In genomic region chr2:196259507-196260481, GRCh38 we compare ENCODE assay signal across 2 cellular contexts.
TF ChIP-seq lines count a peak whose summit lies in the region.

No MANE protein-coding gene starts in this region.

TF ChIP-seq in HepG2, 621 proteins besides CTCF, POLR2A, EP300 and RAD21 (continued from another document):
- TF ChIP-seq GLMP (CRISPR knock-in tag; IDR thresholded peaks at IDR 0.05; ENCODE audit: borderline replicate concordance) = no peak
- no peak for TF ChIP-seq TARDBP (CRISPR knock-in tag; IDR thresholded peaks at IDR 0.05)
- no peak for TF ChIP-seq THRA (CRISPR knock-in tag; IDR thresholded peaks at IDR 0.05; ENCODE audit: borderline replicate concordance)
- TF ChIP-seq HMG20A (CRISPR knock-in tag; IDR thresholded peaks at IDR 0.05; ENCODE audit: borderline replicate concordance) = peak; percentile 67; the same call in 1 of the 2 replicates
- no peak for TF ChIP-seq ZSCAN5A (CRISPR knock-in tag; IDR thresholded peaks at IDR 0.05; ENCODE audit: borderline replicate concordance)
- TF ChIP-seq FOXA1 (IDR thresholded peaks at IDR 0.05) = no peak
- peak; percentile 66; the same call in 1 of the 2 replicates for TF ChIP-seq FOXA1 (CRISPR knock-in tag; IDR thresholded peaks at IDR 0.05)
- TF ChIP-seq ZBTB7B (CRISPR knock-in tag; IDR thresholded peaks at IDR 0.05) = no peak
- TF ChIP-seq GATA4 (IDR thresholded peaks at IDR 0.05; ENCODE audit: borderline replicate concordance, low read depth) = peak; percentile 29; the same call in 1 of the 2 replicates
- no peak for TF ChIP-seq SOX13 (IDR thresholded peaks at IDR 0.05)
- peak in 1 of 2 experiments; percentile 71; a peak in 1 of 4 replicates for TF ChIP-seq SOX13 (CRISPR knock-in tag; conservative IDR thresholded peaks at IDR 0.05 in 1 of 2, IDR thresholded peaks at IDR 0.05 in 1 of 2)
- TF ChIP-seq ZNF12 (CRISPR knock-in tag; IDR thresholded peaks at IDR 0.05) = peak; percentile 81; the same call in 1 of the 2 replicates
- no peak for TF ChIP-seq MTF2 (CRISPR knock-in tag; IDR thresholded peaks at IDR 0.05; ENCODE audit: borderline replicate concordance)
- TF ChIP-seq BCL6 (CRISPR knock-in tag; IDR thresholded peaks at IDR 0.05) = peak; percentile 42; the same call in 1 of the 2 replicates
- no peak for TF ChIP-seq RORA (CRISPR knock-in tag; IDR thresholded peaks at IDR 0.05)
- TF ChIP-seq SIN3B (IDR thresholded peaks at IDR 0.05; ENCODE audit: low read length) = no peak
- TF ChIP-seq HMG20B (CRISPR knock-in tag; conservative IDR thresholded peaks at IDR 0.05) = 0 out of 2 replicates have a peak, but pooled peaks have one; percentile 51
- peak; percentile 75 for TF ChIP-seq TCF7 (IDR thresholded peaks at IDR 0.05; ENCODE audit: low read depth)
- TF ChIP-seq POLR2AphosphoS2 (IDR thresholded peaks at IDR 0.05; ENCODE audit: low read depth, low read length) = no peak

TF ChIP-seq in GM23338, 12 proteins besides CTCF, POLR2A, EP300 and RAD21 (continued from another document):
- TF ChIP-seq REST (IDR thresholded peaks at IDR 0.05; ENCODE audit: unreplicated experiment) = no peak
- no peak for TF ChIP-seq ZNF114 (CRISPR knock-in tag; IDR thresholded peaks at IDR 0.05)
- no peak for TF ChIP-seq EZH2 (IDR thresholded peaks at IDR 0.05; ENCODE audit: low read depth, unreplicated experiment)
- no peak for TF ChIP-seq ZNF331 (CRISPR knock-in tag; IDR thresholded peaks at IDR 0.05; ENCODE audit: low read depth)
- no peak for TF ChIP-seq STAT1 (IDR thresholded peaks at IDR 0.05; ENCODE audit: unreplicated experiment)
- no peak for TF ChIP-seq ZNF462 (CRISPR knock-in tag; IDR thresholded peaks at IDR 0.05)
- no peak for TF ChIP-seq JUNB (IDR thresholded peaks at IDR 0.05; ENCODE audit: unreplicated experiment)
